19 cellular contexts compared by ENCODE assay signal in the genomic region with DNA sequence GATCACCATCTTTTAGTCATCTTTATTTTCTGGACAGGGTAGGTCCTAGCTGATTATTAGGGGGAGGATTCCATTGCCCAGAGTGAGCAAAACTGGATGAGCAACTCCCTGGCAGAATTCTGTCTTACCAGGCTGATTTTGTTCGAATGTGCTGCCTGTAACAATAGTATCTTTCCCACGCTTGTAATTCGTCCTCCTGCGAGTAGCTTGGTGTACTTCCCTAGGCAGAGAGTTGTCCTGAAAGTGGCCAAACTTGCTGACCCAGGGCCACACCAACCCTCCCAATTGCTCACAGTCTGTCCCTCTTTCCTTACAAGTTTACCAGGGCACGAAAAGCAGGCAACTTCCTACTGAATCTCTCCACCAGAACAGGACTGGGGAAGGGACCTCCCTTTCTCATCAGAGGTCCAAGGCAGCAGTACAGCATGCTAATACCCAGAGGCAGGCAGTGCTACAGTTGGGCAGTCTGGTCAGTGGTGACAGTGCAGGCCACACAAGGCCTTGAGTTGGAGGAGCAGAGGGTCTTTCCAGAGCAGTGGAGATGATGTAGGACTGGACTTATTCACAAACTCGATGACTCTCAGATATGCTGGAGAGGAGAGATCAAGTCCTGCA.
DNase-seq lines count a peak whose midpoint lies in the region; ATAC-seq, FAIRE-seq and TF ChIP-seq lines count a peak whose summit lies in the region.
"Had no signal": no experiment of that assay in that cellular context is flagged by ENCODE, and none has a peak within 500 bp of the region (broad histone marks: within the 10 kb centered on the region; RNA-seq: fewer than 3 reads in every experiment).

No MANE protein-coding gene starts in this region.

- H3K4me2 ChIP-seq in SK-N-SH (no peak overlapping the region), GM12878 (ENCODE audit: control insufficient read depth, insufficient read depth) (no peak overlapping the region), keratinocyte (ENCODE audit: control insufficient read depth, extremely low read depth, insufficient read depth, low read depth, low read length) (no peak overlapping the region)

- H3K9ac ChIP-seq in SK-N-SH (no peak overlapping the region), GM12878 (ENCODE audit: control insufficient read depth, insufficient read depth, low read length) (no peak overlapping the region), keratinocyte (ENCODE audit: control insufficient read depth, extremely low read depth, insufficient read depth, low read length) (no peak overlapping the region)

- dilution Hi-C loops in keratinocyte (cut with MboI; ENCODE audit: extremely low pct_ligation_motif_present, low sequenced_read_pairs): no loop called here

- DNase-seq in SK-N-SH (no peak), GM12878 (ENCODE audit: low read depth, low spot score) (no peak), keratinocyte (ENCODE audit: low read depth, low spot score) (no peak), type B pancreatic cell (ENCODE audit: extremely low spot score, unreplicated experiment) (no peak), cardiac septum (ENCODE audit: low spot score) (no peak), HAP-1 (ENCODE audit: low spot score in 2 of 2) (no peak)
- DNase-seq: Kasumi-1; NCI-H1436; NCI-H2081; NCI-H2227 treated with DMSO at 0.1 percent for 48 hours; NK-92 treated with Interleukin-12 subunit alpha and Interleukin-12 subunit beta, amount 100 ng/mL, for 24 hours; OCI-M1 had no signal

- H3K27me3 ChIP-seq in SK-N-SH (ENCODE audit: insufficient read depth) (no peaks in the 10 kb centered on the region), GM12878 (replicated peaks in 1 of 2; ENCODE audit: control insufficient read depth in 2 of 2, insufficient read depth in 2 of 2, low read length in 1 of 2) (no peaks in the 10 kb centered on the region), keratinocyte (ENCODE audit: control insufficient read depth, extremely low read depth, insufficient read depth, low read length) (no peaks in the 10 kb centered on the region), HAP-1 (ENCODE audit: low read depth) (no peaks in the 10 kb centered on the region)

- ATAC-seq in SK-N-SH treated with all-trans-retinoic acid at 6 μM for 48 hours (peak; percentile 26; the same call in 1 of the 3 replicates), GM12878 (peak; percentile 20; the same call in 1 of the 3 replicates), HG02642 (IDR thresholded peaks at IDR 0.05; ENCODE audit: poor library complexity, unreplicated experiment) (no peak)
- ATAC-seq: HCT116, Right ventricle myocardium inferior had no signal

- H3K9me3 ChIP-seq in SK-N-SH (no peaks in the 10 kb centered on the region), GM12878 (replicated peaks; ENCODE audit: control insufficient read depth, insufficient read depth, low read length) (no peaks in the 10 kb centered on the region), keratinocyte (ENCODE audit: control insufficient read depth, low read depth, low read length) (no peaks in the 10 kb centered on the region), HAP-1 (no peaks in the 10 kb centered on the region)

- 73% methylated on average over 6 of the region's 6 CpGs for WGBS in SK-N-SH (ENCODE audit: low lambda C conversion rate)
- 49% methylated on average over 6 of the region's 6 CpGs for WGBS in GM12878 (ENCODE audit: insufficient coverage, insufficient replicate concordance, low lambda C conversion rate, missing lambda C conversion rate)

- TF ChIP-seq EP300 in SK-N-SH (IDR thresholded peaks at IDR 0.05; ENCODE audit: borderline replicate concordance in 1 of 2, low read depth in 1 of 2, low read length in 1 of 2) (no peak), GM12878 (IDR thresholded peaks at IDR 0.05; ENCODE audit: borderline replicate concordance in 1 of 2, control insufficient read depth in 1 of 2, low read depth in 2 of 2, low read length in 2 of 2) (no peak)

- H3K9me3 Mint-ChIP-seq in type B pancreatic cell: no peaks in the 10 kb centered on the region

- H3K4me1 ChIP-seq in SK-N-SH (ENCODE audit: control insufficient read depth in 1 of 2, insufficient read depth in 2 of 2, low read depth in 1 of 2, low read length in 1 of 2) (no peaks in the 10 kb centered on the region), GM12878 (ENCODE audit: control insufficient read depth, insufficient read depth, low read length) (peaks cover 23% of the 10 kb centered on the region), keratinocyte (ENCODE audit: control insufficient read depth, extremely low read depth, insufficient read depth, low read length) (peaks cover 28% of the 10 kb centered on the region), HAP-1 (peaks cover 6% of the 10 kb centered on the region)

- TF ChIP-seq RAD21 in SK-N-SH (IDR thresholded peaks at IDR 0.05; ENCODE audit: low read length) (no peak), GM12878 (IDR thresholded peaks at IDR 0.05; ENCODE audit: insufficient read depth, low read depth, low read length) (no peak)

- H3K79me2 ChIP-seq in SK-N-SH (ENCODE audit: insufficient read depth) (no peaks in the 10 kb centered on the region), GM12878 (ENCODE audit: control insufficient read depth, insufficient read depth, low read length) (no peaks in the 10 kb centered on the region), keratinocyte (ENCODE audit: control insufficient read depth, insufficient read depth, low read length) (no peaks in the 10 kb centered on the region)

- H3K4me3 ChIP-seq in SK-N-SH (ENCODE audit: low read depth in 2 of 2, low read length in 1 of 2) (no peak overlapping the region), GM12878 (no peak overlapping the region), keratinocyte (ENCODE audit: control insufficient read depth in 2 of 3, extremely low read depth in 1 of 3, insufficient read depth in 2 of 3, low read depth in 1 of 3, low read length in 3 of 3) (no peak overlapping the region), HAP-1 (no peak overlapping the region)

- CTCF ChIA-PET in SK-N-SH (lab: Yijun Ruan, JAX) (no interaction called here), GM12878 (lab: Yijun Ruan, JAX) (interaction anchor here (0.8 to 3.8 kb wide), 4 partner anchors 8 to 81 kb away, joined by 3 to 25 read pairs (median 4); partner anchors contain the start of gene LYRM9)

- peak overlapping the region; percentile 13 for H3K4me3 Mint-ChIP-seq in type B pancreatic cell

- no peaks in the 10 kb centered on the region for H3K4me1 Mint-ChIP-seq in type B pancreatic cell (ENCODE audit: unreplicated experiment)

- H3K36me3 ChIP-seq in SK-N-SH (replicated peaks in 1 of 2; ENCODE audit: control insufficient read depth in 1 of 2, insufficient read depth in 2 of 2, low read length in 1 of 2): no peaks in the 10 kb centered on the region
- H3K36me3 ChIP-seq in GM12878 (ENCODE audit: control insufficient read depth in 2 of 2, insufficient read depth in 2 of 2, low read length in 1 of 2): no peaks in the 10 kb centered on the region
- H3K36me3 ChIP-seq in keratinocyte (ENCODE audit: control insufficient read depth in 2 of 2, extremely low read depth in 1 of 2, insufficient read depth in 2 of 2, low read length in 2 of 2): no peaks in the 10 kb centered on the region
- no peaks in the 10 kb centered on the region for H3K36me3 ChIP-seq in HAP-1 (replicated peaks)

- intact Hi-C loops in GM12878 (cut with micrococcal nuclease; ENCODE audit: unreplicated experiment): no loop called here
- intact Hi-C loops in cardiac septum (cut with DNase I): no loop called here

- POLR2A ChIA-PET in SK-N-SH (lab: Yijun Ruan, JAX) (no interaction called here), GM12878 (lab: Charles Lee) (interaction anchor here (0.7 to 3.7 kb wide), 4 partner anchors 11 to 82 kb away, joined by 3 to 16 read pairs (median 5); partner anchors contain the start of gene LYRM9)

- H3K27ac ChIP-seq in SK-N-SH (ENCODE audit: low read depth in 2 of 2, low read length in 1 of 2): no peak overlapping the region
- H3K27ac ChIP-seq in GM12878 (ENCODE audit: control insufficient read depth, insufficient read depth): no peak overlapping the region
- H3K27ac ChIP-seq in keratinocyte (ENCODE audit: control insufficient read depth, insufficient read depth, low read length): no peak overlapping the region
- H3K27ac ChIP-seq: C4-2B had no signal

- peaks cover 7% of the 10 kb centered on the region for H3F3A ChIP-seq in SK-N-SH (replicated peaks; ENCODE audit: insufficient read depth)

- H3K9me1 ChIP-seq in keratinocyte (ENCODE audit: control insufficient read depth, extremely low read depth, insufficient read depth, low read length): no peaks in the 10 kb centered on the region

- H2AFZ ChIP-seq in SK-N-SH (ENCODE audit: low read depth): no peak overlapping the region; the same call in 1 of the 2 replicates
- no peak overlapping the region for H2AFZ ChIP-seq in GM12878 (ENCODE audit: control insufficient read depth, low read depth, low read length)
- H2AFZ ChIP-seq in keratinocyte (ENCODE audit: control insufficient read depth, low read length): peak overlapping the region; percentile 47

- SMC1A ChIA-PET in GM12878 (lab: Charles Lee; ENCODE audit: uncharacterized antibody, unreplicated experiment): interaction anchor here (0.9 to 3.9 kb wide), 10 partner anchors 11 to 207 kb away, joined by 3 to 28 read pairs (median 9); partner anchors contain the start of gene LYRM9

- peak overlapping the region; percentile 67 for H3K27ac Mint-ChIP-seq in type B pancreatic cell

- no TSS peak for BruUV-seq in GM12878 (replicated peaks; lab: Mats Ljungman, UMichigan)

- TF ChIP-seq POLR2A in GM12878 (IDR thresholded peaks at IDR 0.05; ENCODE audit: low read depth, low read length): no peak

- TF ChIP-seq CTCF in SK-N-SH (IDR thresholded peaks at IDR 0.05) (no peak), GM12878 (IDR thresholded peaks at IDR 0.05 in 2 of 3, conservative IDR thresholded peaks at IDR 0.05 in 1 of 3; ENCODE audit: control insufficient read depth in 2 of 3, extremely low read depth in 1 of 3, insufficient read depth in 1 of 3, low read depth in 3 of 3, low read length in 3 of 3) (no peak), keratinocyte (optimal IDR thresholded peaks at IDR 0.05 in 1 of 3, IDR thresholded peaks at IDR 0.05 in 1 of 3, conservative IDR thresholded peaks at IDR 0.05 in 1 of 3; ENCODE audit: extremely low read depth in 1 of 3, insufficient read depth in 2 of 3, low read length in 3 of 3) (no peak), type B pancreatic cell (conservative IDR thresholded peaks at IDR 0.05) (no peak)

- in situ Hi-C loops in GM12878 (cut with MboI): no loop called here
- in situ Hi-C loops in HAP-1 (cut with MboI; ENCODE audit: low sequenced_read_pairs): no loop called here

- H3K27me3 Mint-ChIP-seq in type B pancreatic cell: no peaks in the 10 kb centered on the region

- no peaks in the 10 kb centered on the region for H3K36me3 Mint-ChIP-seq in type B pancreatic cell

- RAD21 ChIA-PET in GM12878 (lab: Charles Lee; ENCODE audit: unreplicated experiment): interaction anchor here (1.3 to 4.1 kb wide), 7 partner anchors 11 to 166 kb away, joined by 3 to 25 read pairs (median 6); no protein-coding TSS in a partner anchor

- H3K9me2 ChIP-seq in SK-N-SH: no peaks in the 10 kb centered on the region

- H4K20me1 ChIP-seq in SK-N-SH (ENCODE audit: insufficient read depth) (no peaks in the 10 kb centered on the region), GM12878 (ENCODE audit: control insufficient read depth, insufficient read depth) (no peaks in the 10 kb centered on the region), keratinocyte (ENCODE audit: control insufficient read depth, extremely low read depth, insufficient read depth, low read length) (no peaks in the 10 kb centered on the region)

- no peak for FAIRE-seq in GM12878 (lab: Jason Lieb, UNC)
- no peak for FAIRE-seq in keratinocyte (lab: Jason Lieb, UNC)
- FAIRE-seq: A204.1, GM12891 had no signal
